ENCODE assay signal across 8 cellular contexts in the genomic region with DNA sequence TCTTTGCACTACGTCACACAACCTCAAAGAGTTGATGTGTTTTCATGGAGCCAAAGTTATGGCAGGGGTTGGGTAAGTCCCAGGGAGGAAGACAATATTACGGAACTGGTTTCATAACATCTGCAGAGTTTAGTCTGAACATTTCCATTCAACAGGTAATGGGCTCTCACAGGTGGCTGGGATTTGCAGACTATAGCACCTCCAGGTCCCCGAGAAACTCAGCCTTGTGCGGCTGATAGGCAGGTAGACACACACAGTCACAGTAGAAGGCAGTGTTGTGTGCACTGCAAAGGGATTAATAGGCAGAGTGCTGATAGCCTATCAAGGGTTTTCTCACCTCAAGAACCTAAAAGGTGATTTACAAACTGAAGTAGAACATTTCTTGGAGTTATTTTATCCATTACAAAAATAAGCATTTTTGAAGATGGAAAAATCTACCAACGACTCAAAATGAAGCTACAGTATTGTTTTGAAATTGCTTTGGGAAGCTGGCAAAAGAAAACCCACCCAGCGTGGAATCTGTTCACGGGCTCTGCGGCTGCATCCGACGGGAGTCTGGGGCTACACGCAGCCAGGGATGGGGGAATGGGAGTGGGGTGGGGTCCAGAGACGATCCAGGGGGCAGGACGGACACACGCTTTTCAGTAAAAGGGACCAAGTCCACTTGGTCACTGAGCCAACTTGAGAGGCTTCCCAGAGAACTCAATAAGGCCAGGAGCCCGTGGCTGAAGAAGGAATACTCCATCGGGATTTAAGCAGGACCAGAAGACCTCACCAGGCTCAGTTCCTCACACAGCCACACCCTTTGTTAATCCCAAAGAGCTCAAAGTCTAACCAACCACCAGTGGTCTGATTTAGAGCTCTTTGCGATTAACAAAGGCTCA.
DNase-seq lines count a peak whose midpoint lies in the region; TF ChIP-seq lines count a peak whose summit lies in the region.

No MANE protein-coding gene starts in this region.

- no peak overlapping the region for H3K27ac ChIP-seq in duodenal mucosa (ENCODE audit: low read depth, low read length)

- no peaks in the 10 kb centered on the region for H3K36me3 ChIP-seq in ES-I3 (ENCODE audit: insufficient read depth, low read length)
- H3K36me3 ChIP-seq in duodenal mucosa (ENCODE audit: control insufficient read depth in 1 of 2, insufficient read depth in 2 of 2, low read length in 2 of 2): no peaks in the 10 kb centered on the region

- H3K9me3 ChIP-seq in ES-I3 (ENCODE audit: control insufficient read depth, insufficient read depth, low read length) (no peaks in the 10 kb centered on the region), duodenal mucosa (ENCODE audit: control insufficient read depth in 1 of 2, low read length in 2 of 2) (no peaks in the 10 kb centered on the region)

- no peak overlapping the region for H3K27ac Mint-ChIP-seq in mesothelial cell of epicardium

- no peak for TF ChIP-seq POLR2A in NB4 (IDR thresholded peaks at IDR 0.05; ENCODE audit: extremely low read depth, insufficient read length)

- H3K4me1 Mint-ChIP-seq in mesothelial cell of epicardium: peaks cover 19% of the 10 kb centered on the region

- peak overlapping the region; percentile 61 for H3K9ac ChIP-seq in ES-I3 (ENCODE audit: low read depth, low read length)
- H3K9ac ChIP-seq in duodenal mucosa (ENCODE audit: low read depth in 1 of 2, low read length in 2 of 2): peak overlapping the region; percentile 76 to 77

- H3K4me3 ChIP-seq in NB4 (ENCODE audit: low read depth, low read length): peak overlapping the region; percentile 75
- H3K4me3 ChIP-seq in duodenal mucosa (ENCODE audit: low read depth in 1 of 2, low read length in 2 of 2): peak overlapping the region; percentile 76 to 85

- DNase-seq in NB4 (ENCODE audit: low read depth) (no peak), mesothelial cell of epicardium (ENCODE audit: low spot score in 2 of 2, unreplicated experiment in 2 of 2) (no peak), RPMI8226 (no peak), NCI-H226 (no peak), NCI-H1092 (lab: John Stamatoyannopoulos, UW) (no peak)
- no peak for DNase-seq in stimulated activated naive CD4-positive, alpha-beta T cell (lab: John Stamatoyannopoulos, UW)

- H3K36me3 Mint-ChIP-seq in mesothelial cell of epicardium: no peaks in the 10 kb centered on the region

- no peaks in the 10 kb centered on the region for H3K4me1 ChIP-seq in ES-I3 (ENCODE audit: insufficient read depth, low read length)
- H3K4me1 ChIP-seq in duodenal mucosa (ENCODE audit: control insufficient read depth in 1 of 2, insufficient read depth in 2 of 2, low read length in 2 of 2): peaks cover 13% of the 10 kb centered on the region in 2 donors

- no peak for TF ChIP-seq CTCF in NB4 (IDR thresholded peaks at IDR 0.05; ENCODE audit: low read depth, low read length)
- TF ChIP-seq CTCF in mesothelial cell of epicardium (IDR thresholded peaks at IDR 0.05; ENCODE audit: unreplicated experiment): no peak

- H3K27me3 ChIP-seq in duodenal mucosa (ENCODE audit: control insufficient read depth in 1 of 2, insufficient read depth in 2 of 2, low read length in 2 of 2): no peaks in the 10 kb centered on the region

- peak overlapping the region; percentile 79 for H3K4me3 Mint-ChIP-seq in mesothelial cell of epicardium

- no peaks in the 10 kb centered on the region for H3K9me3 Mint-ChIP-seq in mesothelial cell of epicardium

- peaks cover 8% of the 10 kb centered on the region for H3K27me3 Mint-ChIP-seq in mesothelial cell of epicardium (ENCODE audit: low read depth)
